ENCODE assay signal across 9 cellular contexts in genomic region chr4:158020175-158020574, GRCh38.
DNase-seq lines count a peak whose midpoint lies in the region; ATAC-seq, FAIRE-seq and TF ChIP-seq lines count a peak whose summit lies in the region.
"Had no signal": no experiment of that assay in that cellular context is flagged by ENCODE, and none has a peak within 500 bp of the region (broad histone marks: within the 10 kb centered on the region; RNA-seq: fewer than 3 reads in every experiment).

No MANE protein-coding gene starts in this region.

- no peak overlapping the region for H2AK5ac ChIP-seq in H1 (ENCODE audit: low read depth, low read length)

- TF ChIP-seq RAD21 in A549 (conservative IDR thresholded peaks at IDR 0.05 in 1 of 2, IDR thresholded peaks at IDR 0.05 in 1 of 2) (no peak), H1 (IDR thresholded peaks at IDR 0.05 in 1 of 2, conservative IDR thresholded peaks at IDR 0.05 in 1 of 2; ENCODE audit: low read depth in 2 of 2, low read length in 2 of 2) (no peak)

- peak; percentile 32 for FAIRE-seq in A549 (lab: Jason Lieb, UNC)
- FAIRE-seq in H1 (lab: Jason Lieb, UNC), result no peak
- FAIRE-seq in frontal cortex (lab: Jason Lieb, UNC), result no peak

- H2BK20ac ChIP-seq in H1 (ENCODE audit: low read length), result no peak overlapping the region

- no peak overlapping the region for H3K14ac ChIP-seq in H1 (ENCODE audit: insufficient read length)

- no peak overlapping the region for H3K23ac ChIP-seq in H1 (ENCODE audit: insufficient read length)

- H3K79me2 ChIP-seq in H1 (ENCODE audit: control insufficient read depth in 1 of 2, insufficient read depth in 2 of 2, low read length in 2 of 2), result no peaks in the 10 kb centered on the region

- H3K27me3 ChIP-seq in H1 (replicated peaks in 1 of 4; ENCODE audit: control insufficient read depth in 3 of 4, extremely low read depth in 1 of 4, insufficient read depth in 3 of 4, low read length in 3 of 4) (no peaks in the 10 kb centered on the region), WERI-Rb-1 (ENCODE audit: insufficient read depth, low read depth, severe bottlenecking) (no peaks in the 10 kb centered on the region)

- POLR2A ChIA-PET in A549 (lab: Yijun Ruan, JAX) (no interaction called here), H1 (lab: Charles Lee; ENCODE audit: partially characterized antibody) (no interaction called here)

- no peak overlapping the region for H2BK12ac ChIP-seq in H1 (ENCODE audit: low read depth, low read length)

- CTCF ChIA-PET in A549 (lab: Yijun Ruan, JAX) (interaction anchor here (0.6 to 1.7 kb wide), 4 partner anchors 152 to 1262 kb away, joined by 3 to 5 read pairs (median 4); no protein-coding TSS in a partner anchor), H1 (lab: Charles Lee; ENCODE audit: partially characterized antibody) (interaction anchor here (2.3 kb wide), 1 partner anchor 150 kb away, joined by 5 read pairs; no protein-coding TSS in a partner anchor)

- H4K5ac ChIP-seq in H1 (ENCODE audit: insufficient read length, low read depth, low read length), result no peak overlapping the region

- no peak overlapping the region for H3K56ac ChIP-seq in H1 (replicated peaks; ENCODE audit: insufficient read length, low read depth, low read length)

- H3K9me3 ChIP-seq in A549 (no peaks in the 10 kb centered on the region), H1 (ENCODE audit: insufficient read depth in 2 of 2, low read depth in 1 of 2, low read length in 1 of 2) (no peaks in the 10 kb centered on the region), mesodermal cell (ENCODE audit: control insufficient read depth, low read length) (no peaks in the 10 kb centered on the region), WERI-Rb-1 (ENCODE audit: severe bottlenecking) (no peaks in the 10 kb centered on the region)

- peak overlapping the region; percentile 67 to 75 for H3K27ac ChIP-seq in A549
- H3K27ac ChIP-seq in H1 (ENCODE audit: low read depth, low read length), result no peak overlapping the region
- H3K27ac ChIP-seq in mesodermal cell (ENCODE audit: low read depth, low read length, severe bottlenecking), result peak overlapping the region; percentile 97
- H3K27ac ChIP-seq in WERI-Rb-1, result no peak overlapping the region
- H3K27ac ChIP-seq: C4-2B had no signal

- peak; percentile 10 to 53 for DNase-seq in A549 (ENCODE audit: low read depth in 1 of 2, low spot score in 1 of 2)
- DNase-seq in M059J (ENCODE audit: low read depth), result peak; percentile 84
- DNase-seq in H1 (ENCODE audit: low read depth in 1 of 2, low spot score in 2 of 2), result peak in 1 of 2 experiments; percentile 7
- DNase-seq in frontal cortex (ENCODE audit: low spot score in 2 of 2), result no peak
- DNase-seq in GDM1 (lab: John Stamatoyannopoulos, UW), result no peak
- no peak for DNase-seq in WERI-Rb-1

- no peak overlapping the region for H2BK120ac ChIP-seq in H1 (replicated peaks; ENCODE audit: low read depth, low read length)

- no peak overlapping the region for H2AFZ ChIP-seq in H1 (ENCODE audit: low read length)

- H4K91ac ChIP-seq in H1 (replicated peaks; ENCODE audit: insufficient read length, low read length), result no peak overlapping the region

- no peak overlapping the region for H4K8ac ChIP-seq in H1 (ENCODE audit: extremely low read depth, insufficient read depth, low read length)

- H3K4me3 ChIP-seq in A549, result no peak overlapping the region
- H3K4me3 ChIP-seq in H1 (ENCODE audit: extremely low read depth in 1 of 4, insufficient read depth in 2 of 4, low read depth in 3 of 4, low read length in 4 of 4), result no peak overlapping the region
- H3K4me3 ChIP-seq in mesodermal cell (ENCODE audit: extremely low read depth, insufficient read depth, low read length, poor library complexity, severe bottlenecking), result no peak overlapping the region
- no peak overlapping the region for H3K4me3 ChIP-seq in WERI-Rb-1 (ENCODE audit: low read depth, low read length)

- no peak overlapping the region for H2BK15ac ChIP-seq in H1 (ENCODE audit: low read length)

- H3K4me2 ChIP-seq in A549 (peak overlapping the region; percentile 49), H1 (ENCODE audit: insufficient read depth in 1 of 2, low read depth in 2 of 2, low read length in 2 of 2) (no peak overlapping the region)

- no peaks in the 10 kb centered on the region for H3K23me2 ChIP-seq in H1 (ENCODE audit: low read depth, low read length)

- peaks cover 56% of the 10 kb centered on the region for H3K4me1 ChIP-seq in A549
- no peaks in the 10 kb centered on the region for H3K4me1 ChIP-seq in H1 (replicated peaks in 1 of 4; ENCODE audit: control insufficient read depth in 3 of 4, insufficient read depth in 4 of 4, low read length in 3 of 4)
- peaks cover 20% of the 10 kb centered on the region for H3K4me1 ChIP-seq in mesodermal cell (ENCODE audit: control insufficient read depth, insufficient read depth, low read length, poor library complexity, severe bottlenecking)

- no peak overlapping the region for H3K9ac ChIP-seq in H1 (replicated peaks in 1 of 4; ENCODE audit: extremely low read depth in 1 of 4, low read depth in 3 of 4, low read length in 3 of 4)

- H2BK5ac ChIP-seq in H1 (ENCODE audit: low read depth, low read length), result no peak overlapping the region

- H4K20me1 ChIP-seq in H1 (replicated peaks in 1 of 2; ENCODE audit: control insufficient read depth in 1 of 2, insufficient read depth in 2 of 2, low read length in 2 of 2), result no peaks in the 10 kb centered on the region

- TF ChIP-seq POLR2A in A549 (IDR thresholded peaks at IDR 0.05; ENCODE audit: low read length) (no peak), H1 (IDR thresholded peaks at IDR 0.05; ENCODE audit: control extremely low read depth in 1 of 2, low read depth in 2 of 2, low read length in 2 of 2) (no peak)

- peak; percentile 73 to 85; a peak in 5 of 6 replicates for ATAC-seq in A549
- no peak for ATAC-seq in GM21360 (IDR thresholded peaks at IDR 0.05; ENCODE audit: unreplicated experiment)

- no peak for TF ChIP-seq CTCF in A549 (IDR thresholded peaks at IDR 0.05)
- TF ChIP-seq CTCF in H1 (IDR thresholded peaks at IDR 0.05; ENCODE audit: control extremely low read depth in 1 of 3, insufficient read depth in 1 of 3, low read depth in 1 of 3, low read length in 3 of 3), result no peak
- no peak for TF ChIP-seq CTCF in WERI-Rb-1 (IDR thresholded peaks at IDR 0.05; ENCODE audit: low read depth, low read length)

- no peak overlapping the region for H3K4ac ChIP-seq in H1 (replicated peaks; ENCODE audit: insufficient read length, low read depth, low read length)

- TF ChIP-seq EP300 in A549 (IDR thresholded peaks at IDR 0.05) (no peak), H1 (IDR thresholded peaks at IDR 0.05; ENCODE audit: borderline replicate concordance in 1 of 2, low read depth in 2 of 2, low read length in 2 of 2) (no peak)

- no peak overlapping the region for H3K18ac ChIP-seq in H1 (ENCODE audit: extremely low read depth, low read length)

- H3K79me1 ChIP-seq in H1 (ENCODE audit: low read depth, low read length), result no peaks in the 10 kb centered on the region

- H3K36me3 ChIP-seq in H1 (ENCODE audit: control insufficient read depth in 2 of 4, insufficient read depth in 4 of 4, low read length in 3 of 4) (no peaks in the 10 kb centered on the region), mesodermal cell (ENCODE audit: control insufficient read depth, insufficient read depth, low read length) (no peaks in the 10 kb centered on the region), WERI-Rb-1 (no peaks in the 10 kb centered on the region)

TF ChIP-seq in A549, 52 proteins besides CTCF, POLR2A, EP300 and RAD21:
- no peak; the same call in 1 of the 2 replicates for TF ChIP-seq FOSL2 (IDR thresholded peaks at IDR 0.05)
- peak; percentile 76 for TF ChIP-seq FOSL2 (CRISPR knock-in tag; IDR thresholded peaks at IDR 0.05)
- TF ChIP-seq HOXB5 (CRISPR knock-in tag; IDR thresholded peaks at IDR 0.05), result no peak
TF ChIP-seq in A549: peak in this region for 1.

TF ChIP-seq in H1, 55 proteins besides CTCF, POLR2A, EP300 and RAD21:
- TF ChIP-seq JUND (IDR thresholded peaks at IDR 0.05; ENCODE audit: low read length), result peak; percentile 80; the same call in 1 of the 2 replicates
- no peak for TF ChIP-seq TAF7 (optimal IDR thresholded peaks at IDR 0.05; ENCODE audit: borderline replicate concordance, low read depth, low read length)
TF ChIP-seq in H1: peak in this region for 1.

Comparison
In these comparisons a context has a peak if more than half of its experiments do, and no peak if none do; other contexts are left out.
1. DNase-seq: peak in A549 (2 of 2) and M059J (single experiment); none in frontal cortex (0 of 2), GDM1 (single experiment) and WERI-Rb-1 (single experiment).
2. H3K27ac ChIP-seq: peak in A549 (2 of 2) and mesodermal cell (single experiment); none in H1 (single experiment) and WERI-Rb-1 (single experiment).